Comparison of ENCODE assay signal across 1 cellular context in genomic region chr3:9749663-9750555, GRCh38.
TF ChIP-seq lines count a peak whose summit lies in the region.

Gene OGG1, plus strand, starts transcription at chr3:9749952. Its CDS starts 335 bp downstream, at chr3:9750287.

TF ChIP-seq in HepG2, 621 proteins besides CTCF, POLR2A, EP300 and RAD21 (continued from another document and continues in another):
- no peak for TF ChIP-seq ZNF318 (CRISPR knock-in tag; IDR thresholded peaks at IDR 0.05)
- no peak for TF ChIP-seq ARID3A (IDR thresholded peaks at IDR 0.05; ENCODE audit: low read depth, low read length)
- no peak for TF ChIP-seq ZNF263 (CRISPR knock-in tag; IDR thresholded peaks at IDR 0.05)
- peak; percentile 48; the same call in 1 of the 2 replicates for TF ChIP-seq ZNF276 (CRISPR knock-in tag; IDR thresholded peaks at IDR 0.05; ENCODE audit: low read depth)
- TF ChIP-seq HHEX (CRISPR knock-in tag; IDR thresholded peaks at IDR 0.05) = no peak
- no peak for TF ChIP-seq PCBP2 (optimal IDR thresholded peaks at IDR 0.05; ENCODE audit: low read depth, low read length, poor library complexity, severe bottlenecking)
- no peak for TF ChIP-seq CBX2 (IDR thresholded peaks at IDR 0.05; ENCODE audit: low read depth, low read length)
- no peak for TF ChIP-seq CBX2 (CRISPR knock-in tag; IDR thresholded peaks at IDR 0.05; ENCODE audit: low read depth)
- no peak for TF ChIP-seq TERF1 (CRISPR knock-in tag; IDR thresholded peaks at IDR 0.05)
- TF ChIP-seq ZNF839 (CRISPR knock-in tag; IDR thresholded peaks at IDR 0.05; ENCODE audit: borderline replicate concordance) = no peak
- TF ChIP-seq BCL6 (CRISPR knock-in tag; IDR thresholded peaks at IDR 0.05) = no peak
- no peak; the same call in 1 of the 2 replicates for TF ChIP-seq ZNF232 (CRISPR knock-in tag; IDR thresholded peaks at IDR 0.05; ENCODE audit: borderline replicate concordance)
- no peak for TF ChIP-seq REXO4 (CRISPR knock-in tag; IDR thresholded peaks at IDR 0.05; ENCODE audit: borderline replicate concordance)
- no peak for TF ChIP-seq ZNF496 (CRISPR knock-in tag; IDR thresholded peaks at IDR 0.05; ENCODE audit: insufficient replicate concordance)
- peak; percentile 55; the same call in 1 of the 2 replicates for TF ChIP-seq IRF2 (CRISPR knock-in tag; IDR thresholded peaks at IDR 0.05)
- peak; percentile 89; the same call in 1 of the 2 replicates for TF ChIP-seq MYPOP (CRISPR knock-in tag; IDR thresholded peaks at IDR 0.05)
- peak; percentile 80; the same call in 1 of the 2 replicates for TF ChIP-seq ZFP41 (CRISPR knock-in tag; IDR thresholded peaks at IDR 0.05; ENCODE audit: borderline replicate concordance)
- peak; percentile 84 for TF ChIP-seq ZNF687 (CRISPR knock-in tag; IDR thresholded peaks at IDR 0.05)
- TF ChIP-seq TMF1 (CRISPR knock-in tag; IDR thresholded peaks at IDR 0.05; ENCODE audit: low read depth) = no peak
- peak; percentile 65; the same call in 1 of the 2 replicates for TF ChIP-seq ZNF574 (CRISPR knock-in tag; IDR thresholded peaks at IDR 0.05)
- TF ChIP-seq PHB2 (IDR thresholded peaks at IDR 0.05; ENCODE audit: partially characterized antibody) = no peak
- TF ChIP-seq THAP7 (CRISPR knock-in tag; IDR thresholded peaks at IDR 0.05) = 0 out of 2 replicates have a peak, but pooled peaks have one; percentile 51
- TF ChIP-seq PITX1 (CRISPR knock-in tag; IDR thresholded peaks at IDR 0.05) = no peak; the same call in 1 of the 2 replicates
- TF ChIP-seq CCDC6 (CRISPR knock-in tag; IDR thresholded peaks at IDR 0.05) = no peak
- TF ChIP-seq ZMAT3 (CRISPR knock-in tag; conservative IDR thresholded peaks at IDR 0.05) = peak; percentile 24; the same call in 1 of the 2 replicates
- TF ChIP-seq MED13 (CRISPR knock-in tag; IDR thresholded peaks at IDR 0.05) = no peak; the same call in 1 of the 2 replicates
- no peak for TF ChIP-seq ZNF652 (CRISPR knock-in tag; IDR thresholded peaks at IDR 0.05; ENCODE audit: borderline replicate concordance, low read depth)
- no peak for TF ChIP-seq ZNF512 (CRISPR knock-in tag; IDR thresholded peaks at IDR 0.05)
- peak; percentile 80 for TF ChIP-seq NFYB (CRISPR knock-in tag; IDR thresholded peaks at IDR 0.05)
- TF ChIP-seq PCBP1 (IDR thresholded peaks at IDR 0.05; ENCODE audit: borderline replicate concordance, low read depth, low read length) = no peak
- peak; percentile 15; the same call in 1 of the 2 replicates for TF ChIP-seq GATA4 (IDR thresholded peaks at IDR 0.05; ENCODE audit: borderline replicate concordance, low read depth)
- TF ChIP-seq ATF7-NPFF (CRISPR knock-in tag; IDR thresholded peaks at IDR 0.05; ENCODE audit: low read depth) = no peak; the same call in 1 of the 2 replicates
